1 cellular context compared by ENCODE assay signal in genomic region chr1:226064168-226064815, GRCh38.
A peak's percentile ranks its signal among the peaks of the same experiment; 100 is the strongest.
TF ChIP-seq lines count a peak whose summit lies in the region.

No MANE protein-coding gene starts in this region.

TF ChIP-seq in SK-N-SH, 30 proteins besides CTCF, POLR2A, EP300 and RAD21 (continued from another document):
- peak; percentile 43; the same call in 1 of the 2 replicates for TF ChIP-seq RCOR1 (IDR thresholded peaks at IDR 0.05; ENCODE audit: low read length)
- TF ChIP-seq FOXM1 (IDR thresholded peaks at IDR 0.05; ENCODE audit: low read depth) = 0 out of 2 replicates have a peak, but pooled peaks have one; percentile 52
- TF ChIP-seq ZBTB33 (IDR thresholded peaks at IDR 0.05; ENCODE audit: borderline replicate concordance, low read depth) = no peak
